Comparison of ENCODE assay signal across 8 cellular contexts in genomic region chr15:85331666-85332261, GRCh38. TPM values are rescaled to one million over a fixed set of nuclear protein-coding genes. Genes with fewer than 3 reads are reported as not detected.
DNase-seq lines count a peak whose midpoint lies in the region; ATAC-seq and TF ChIP-seq lines count a peak whose summit lies in the region.

No MANE protein-coding gene starts in this region.

- 88% methylated on average over 4 of the region's 8 CpGs for WGBS in right lobe of liver (ENCODE audit: insufficient coverage, low coverage, low lambda C conversion rate, missing lambda C conversion rate)

- peak overlapping the region; percentile 89 for H3K4me3 Mint-ChIP-seq in activated naive CD4-positive, alpha-beta T cell treated with anti-CD3 and anti-CD28 coated beads, Interleukin-2, amount 50 U/mL, for 24 hours
- no peak overlapping the region for H3K4me3 Mint-ChIP-seq in activated naive CD4-positive, alpha-beta T cell treated with anti-CD3 and anti-CD28 coated beads for 36 hours
- H3K4me3 Mint-ChIP-seq in activated T-helper 2 cell treated with anti-CD3 and anti-CD28 coated beads, Interferon-gamma antibody, Interleukin-2, Interleukin-4, amounts not matched to agents 10 μg/mL and 5 μg/mL and 100 μg/mL, durations not matched to agents 14 hours and 24 hours and 36 hours (ENCODE audit: low read depth): peak overlapping the region; percentile 91

- in situ Hi-C loops in GM13977 (cut with MboI; ENCODE audit: low pct_unique_long_range_greater_than_20kb, low sequenced_read_pairs, unreplicated experiment): loop anchor here (10.0 kb wide), 1 partner anchor 73 kb away; no protein-coding TSS in a partner anchor

- H3K36me3 Mint-ChIP-seq in activated naive CD4-positive, alpha-beta T cell treated with anti-CD3 and anti-CD28 coated beads, Interleukin-2, amount 50 U/mL, for 24 hours: no peaks in the 10 kb centered on the region
- no peaks in the 10 kb centered on the region for H3K36me3 Mint-ChIP-seq in activated naive CD4-positive, alpha-beta T cell treated with anti-CD3 and anti-CD28 coated beads for 36 hours (ENCODE audit: low read depth)
- H3K36me3 Mint-ChIP-seq in activated T-helper 2 cell treated with anti-CD3 and anti-CD28 coated beads, Interferon-gamma antibody, Interleukin-2, Interleukin-4, amounts not matched to agents 10 μg/mL and 5 μg/mL and 100 μg/mL, durations not matched to agents 14 hours and 24 hours and 36 hours (ENCODE audit: low read depth): no peaks in the 10 kb centered on the region

- H3K4me1 Mint-ChIP-seq in activated naive CD4-positive, alpha-beta T cell treated with anti-CD3 and anti-CD28 coated beads, Interleukin-2, amount 50 U/mL, for 24 hours: peaks cover 49% of the 10 kb centered on the region
- peaks cover 22% of the 10 kb centered on the region for H3K4me1 Mint-ChIP-seq in activated naive CD4-positive, alpha-beta T cell treated with anti-CD3 and anti-CD28 coated beads for 36 hours (ENCODE audit: low read depth)
- peaks cover 48% of the 10 kb centered on the region for H3K4me1 Mint-ChIP-seq in activated T-helper 2 cell treated with anti-CD3 and anti-CD28 coated beads, Interferon-gamma antibody, Interleukin-2, Interleukin-4, amounts not matched to agents 10 μg/mL and 5 μg/mL and 100 μg/mL, durations not matched to agents 14 hours and 24 hours and 36 hours (ENCODE audit: low read depth)

- H3K4me1 ChIP-seq in right lobe of liver: peaks cover 0 to 20% (median 4%) of the 10 kb centered on the region in 4 donors

- no peaks in the 10 kb centered on the region for H3K36me3 ChIP-seq in right lobe of liver

- H3K9me3 Mint-ChIP-seq in activated naive CD4-positive, alpha-beta T cell treated with anti-CD3 and anti-CD28 coated beads, Interleukin-2, amount 50 U/mL, for 24 hours: no peaks in the 10 kb centered on the region
- H3K9me3 Mint-ChIP-seq in activated naive CD4-positive, alpha-beta T cell treated with anti-CD3 and anti-CD28 coated beads for 36 hours: peaks cover 4% of the 10 kb centered on the region
- H3K9me3 Mint-ChIP-seq in activated T-helper 2 cell treated with anti-CD3 and anti-CD28 coated beads, Interferon-gamma antibody, Interleukin-2, Interleukin-4, amounts not matched to agents 10 μg/mL and 5 μg/mL and 100 μg/mL, durations not matched to agents 14 hours and 24 hours and 36 hours: no peaks in the 10 kb centered on the region

- TF ChIP-seq POLR2A in right lobe of liver (IDR thresholded peaks at IDR 0.05): no peak

- intact Hi-C loops in activated naive CD4-positive, alpha-beta T cell treated with anti-CD3 and anti-CD28 coated beads for 36 hours (cut with micrococcal nuclease): no loop called here
- intact Hi-C loops in activated T-helper 2 cell treated with anti-CD3 and anti-CD28 coated beads, Interferon-gamma antibody, Interleukin-2, Interleukin-4, amounts not matched to agents 10 μg/mL and 5 μg/mL and 100 μg/mL, durations not matched to agents 14 hours and 24 hours and 36 hours (cut with micrococcal nuclease): loop anchor here (1.0 to 10.0 kb wide), 8 partner anchors 13 to 313 kb away; partner anchors contain the start of gene AKAP13
- intact Hi-C loops in right lobe of liver (cut with DNase I): no loop called here

- no peaks in the 10 kb centered on the region for H3K27me3 Mint-ChIP-seq in activated naive CD4-positive, alpha-beta T cell treated with anti-CD3 and anti-CD28 coated beads, Interleukin-2, amount 50 U/mL, for 24 hours
- H3K27me3 Mint-ChIP-seq in activated naive CD4-positive, alpha-beta T cell treated with anti-CD3 and anti-CD28 coated beads for 36 hours (ENCODE audit: low read depth): no peaks in the 10 kb centered on the region
- H3K27me3 Mint-ChIP-seq in activated T-helper 2 cell treated with anti-CD3 and anti-CD28 coated beads, Interferon-gamma antibody, Interleukin-2, Interleukin-4, amounts not matched to agents 10 μg/mL and 5 μg/mL and 100 μg/mL, durations not matched to agents 14 hours and 24 hours and 36 hours (ENCODE audit: low read depth): no peaks in the 10 kb centered on the region

- H3K9me3 ChIP-seq in right lobe of liver: no peaks in the 10 kb centered on the region

- no peaks in the 10 kb centered on the region for H3K27me3 ChIP-seq in right lobe of liver

- ATAC-seq in right lobe of liver (no peak), HG02588 (IDR thresholded peaks at IDR 0.05; ENCODE audit: unreplicated experiment) (no peak)

- no peak overlapping the region for H3K4me3 ChIP-seq in right lobe of liver

- peak overlapping the region in 2 of 3 donors; percentile 13 to 55 for H3K27ac ChIP-seq in right lobe of liver

- CTCF ChIA-PET in activated naive CD4-positive, alpha-beta T cell treated with anti-CD3 and anti-CD28 coated beads for 36 hours (lab: Charles Lee): interaction anchor here (0.6 to 2.0 kb wide), 18 partner anchors 9 to 405 kb away, joined by 3 to 8 read pairs (median 4); no protein-coding TSS in a partner anchor

- H3K27ac Mint-ChIP-seq in activated naive CD4-positive, alpha-beta T cell treated with anti-CD3 and anti-CD28 coated beads, Interleukin-2, amount 50 U/mL, for 24 hours: peak overlapping the region; percentile 69
- no peak overlapping the region for H3K27ac Mint-ChIP-seq in activated naive CD4-positive, alpha-beta T cell treated with anti-CD3 and anti-CD28 coated beads for 36 hours
- peak overlapping the region; percentile 96 for H3K27ac Mint-ChIP-seq in activated T-helper 2 cell treated with anti-CD3 and anti-CD28 coated beads, Interferon-gamma antibody, Interleukin-2, Interleukin-4, amounts not matched to agents 10 μg/mL and 5 μg/mL and 100 μg/mL, durations not matched to agents 14 hours and 24 hours and 36 hours

- TF ChIP-seq CTCF in right lobe of liver (IDR thresholded peaks at IDR 0.05): no peak
- TF ChIP-seq CTCF in GM13977 (IDR thresholded peaks at IDR 0.05; ENCODE audit: extremely low read depth, insufficient read depth, missing control alignments): no peak

- no peak for DNase-seq in activated naive CD4-positive, alpha-beta T cell treated with anti-CD3 and anti-CD28 coated beads for 36 hours
- no peak for DNase-seq in activated T-helper 2 cell treated with anti-CD3 and anti-CD28 coated beads, Interferon-gamma antibody, Interleukin-2, Interleukin-4, amounts not matched to agents 10 μg/mL and 5 μg/mL and 100 μg/mL, durations not matched to agents 14 hours and 24 hours and 36 hours (ENCODE audit: low spot score)
- no peak for DNase-seq in right lobe of liver
- DNase-seq in ureter (ENCODE audit: low spot score): peak; percentile 41
- no peak for DNase-seq in GM13977 (ENCODE audit: low spot score)
- no peak for DNase-seq in RKO (ENCODE audit: low spot score)

RNA-seq across cellular contexts. Expression of gene AKAP13, which starts 48.6 kb away (rescaled TPM):
- total RNA-seq in activated naive CD4-positive, alpha-beta T cell treated with anti-CD3 and anti-CD28 coated beads for 36 hours: 10 to 100 TPM; 79.4 to 83.2 TPM
- total RNA-seq in activated T-helper 2 cell treated with anti-CD3 and anti-CD28 coated beads, Interferon-gamma antibody, Interleukin-2, Interleukin-4, amounts not matched to agents 10 μg/mL and 5 μg/mL and 100 μg/mL, durations not matched to agents 14 hours and 24 hours and 36 hours: 92.1 and 107 TPM in 2 replicates
- total RNA-seq in right lobe of liver: 10 to 100 TPM; 50.1 to 73.1 (median 63.9) TPM
- 264 TPM for total RNA-seq in ureter
